In genomic region chr6:32129297-32130088, GRCh38 we compare ENCODE assay signal across 8 cellular contexts. TPM values are rescaled to one million over a fixed set of nuclear protein-coding genes. Genes with fewer than 3 reads are reported as not detected.
DNase-seq lines count a peak whose midpoint lies in the region; ATAC-seq and TF ChIP-seq lines count a peak whose summit lies in the region.

No MANE protein-coding gene starts in this region.

- H3K27ac ChIP-seq in BLaER1 treated with 17β-estradiol and CSF1 and Interleukin-3, amounts not matched to agents 10 nM and 100 nM = peak overlapping the region; percentile 42 to 93 (median 67); a peak in 21 of 22 replicates
- H3K27ac ChIP-seq in adrenal gland (peak overlapping the region; percentile 53 to 95 (median 92)), substantia nigra (ENCODE audit: low read depth, low read length, poor library complexity, severe bottlenecking) (peak overlapping the region; percentile 95)

- TF ChIP-seq CTCF in adrenal gland (IDR thresholded peaks at IDR 0.05) = no peak

- H3K9me3 ChIP-seq in BLaER1 treated with 17β-estradiol and CSF1 and Interleukin-3, amounts not matched to agents 10 nM and 100 nM (replicated peaks in 1 of 11) = no peaks in the 10 kb centered on the region
- H3K9me3 ChIP-seq in adrenal gland (replicated peaks in 1 of 3) = no peaks in the 10 kb centered on the region

- peaks cover 34 to 44% (median 38%) of the 10 kb centered on the region in 10 experiments for H3K4me1 ChIP-seq in BLaER1 treated with 17β-estradiol and CSF1 and Interleukin-3, amounts not matched to agents 10 nM and 100 nM
- peaks cover 20 to 29% of the 10 kb centered on the region in 2 donors for H3K4me1 ChIP-seq in adrenal gland (replicated peaks in 1 of 2)

- 15 to 34% (median 29%) methylated on average over 16 to 22 of the region's 22 CpGs for WGBS in adrenal gland, 4 donors

- DNase-seq in adrenal gland = no peak
- DNase-seq in inferior parietal cortex (ENCODE audit: extremely low spot score) = peak; percentile 86
- peak in 3 of 49 donors; percentile 40 to 87 (median 81) for DNase-seq in substantia nigra (lab: John Stamatoyannopoulos, UW)

- ATAC-seq in HG03025 (IDR thresholded peaks at IDR 0.05; ENCODE audit: low FRiP score, unreplicated experiment) (peak; percentile 7), HG03342 (IDR thresholded peaks at IDR 0.05; ENCODE audit: unreplicated experiment) (no peak), HG03565 (IDR thresholded peaks at IDR 0.05; ENCODE audit: unreplicated experiment) (no peak), HG03139 (IDR thresholded peaks at IDR 0.05; ENCODE audit: unreplicated experiment) (no peak)

- intact Hi-C loops in adrenal gland (cut with DNase I) = no loop called here

- peak overlapping the region; percentile 66 to 99 (median 78) for H3K4me3 ChIP-seq in BLaER1 treated with 17β-estradiol and CSF1 and Interleukin-3, amounts not matched to agents 10 nM and 100 nM
- H3K4me3 ChIP-seq in adrenal gland = peak overlapping the region; percentile 37 to 93 (median 78)

- peaks cover 19 to 26% (median 23%) of the 10 kb centered on the region in 11 experiments for H3K36me3 ChIP-seq in BLaER1 treated with 17β-estradiol and CSF1 and Interleukin-3, amounts not matched to agents 10 nM and 100 nM
- peaks cover 0 to 19% of the 10 kb centered on the region in 2 donors for H3K36me3 ChIP-seq in adrenal gland (replicated peaks in 1 of 2)

- H3K4me2 ChIP-seq in BLaER1 treated with 17β-estradiol and CSF1 and Interleukin-3, amounts not matched to agents 10 nM and 100 nM = peak overlapping the region; percentile 84 to 96 (median 90)

- peak overlapping the region; percentile 68 to 82 (median 78) for H3K9ac ChIP-seq in BLaER1 treated with 17β-estradiol and CSF1 and Interleukin-3, amounts not matched to agents 10 nM and 100 nM

- TF ChIP-seq POLR2A in adrenal gland (IDR thresholded peaks at IDR 0.05) = no peak

- peaks cover 0 to 2% (median 0%) of the 10 kb centered on the region in 11 experiments; a peak in 3 of 22 replicates for H4K20me1 ChIP-seq in BLaER1 treated with 17β-estradiol and CSF1 and Interleukin-3, amounts not matched to agents 10 nM and 100 nM

- no peaks in the 10 kb centered on the region for H3K27me3 ChIP-seq in BLaER1 treated with 17β-estradiol and CSF1 and Interleukin-3, amounts not matched to agents 10 nM and 100 nM
- no peaks in the 10 kb centered on the region for H3K27me3 ChIP-seq in adrenal gland

RNA-seq across cellular contexts. Expression of gene FKBPL, which starts 0.6 kb away (rescaled TPM):
- 1 to 10 TPM; 1.6 to 8.0 (median 5.8) TPM for total RNA-seq in adrenal gland
- polyA plus RNA-seq in adrenal gland = 1 to 10 TPM; 4.9 to 6.1 (median 6.0) TPM

RNA-seq across cellular contexts. Expression of gene ATF6B, which starts 1.4 kb away (rescaled TPM):
- total RNA-seq in adrenal gland = 100 to 1,000 TPM in 2 of 8 donors, 10 to 100 TPM in 6; 22.3 to 109 (median 40.8) TPM
- polyA plus RNA-seq in adrenal gland = 100 to 1,000 TPM in 1 of 3 donors, 10 to 100 TPM in 2; 42.3 to 136 (median 67.3) TPM

RNA-seq across cellular contexts. Expression of gene TNXB, which starts 20.4 kb away (rescaled TPM):
- total RNA-seq in adrenal gland = 100 to 1,000 TPM; 105 to 403 (median 213) TPM
- polyA plus RNA-seq in adrenal gland = 100 to 1,000 TPM in 2 of 3 donors, 10 to 100 TPM in 1; 19.6 to 506 (median 248) TPM

RNA-seq across cellular contexts. Expression of gene PRRT1, which starts 22.2 kb away (rescaled TPM):
- total RNA-seq in adrenal gland = 1 to 10 TPM in 6 of 8 donors, under 1 TPM in 1, not detected in 1; 0.66 to 4.8 (median 2.0) TPM
- 10 to 100 TPM in 2 of 3 donors, 1 to 10 TPM in 1; 1.6 to 26.0 (median 14.7) TPM for polyA plus RNA-seq in adrenal gland

RNA-seq across cellular contexts. Expression of gene PPT2, which starts 24.4 kb away (rescaled TPM):
- 10 to 100 TPM; 10.4 to 33.6 (median 27.0) TPM for total RNA-seq in adrenal gland
- 10 to 100 TPM; 15.8 to 19.9 (median 16.5) TPM for polyA plus RNA-seq in adrenal gland
